In genomic region chr6:17001188-17001587, GRCh38 we compare ENCODE assay signal across 20 cellular contexts.
DNase-seq lines count a peak whose midpoint lies in the region; ATAC-seq, FAIRE-seq and TF ChIP-seq lines count a peak whose summit lies in the region.
"Had no signal": no experiment of that assay in that cellular context is flagged by ENCODE, and none has a peak within 500 bp of the region (broad histone marks: within the 10 kb centered on the region; RNA-seq: fewer than 3 reads in every experiment).

No MANE protein-coding gene starts in this region.

- 60% methylated on average over 1 of the region's 1 CpG for WGBS in liver
- WGBS in HepG2 (ENCODE audit: low lambda C conversion rate): 3% methylated on average over 1 of the region's 1 CpG
- 77% methylated on average over 1 of the region's 1 CpG for WGBS in smooth muscle cell (ENCODE audit: low lambda C conversion rate)

- H4K20me1 ChIP-seq in HepG2 (ENCODE audit: insufficient read depth, low read length) (no peaks in the 10 kb centered on the region), PC-9 (ENCODE audit: insufficient read depth) (no peaks in the 10 kb centered on the region), smooth muscle cell (ENCODE audit: low read depth) (no peaks in the 10 kb centered on the region)

- FAIRE-seq in HepG2 (lab: Jason Lieb, UNC): no peak
- FAIRE-seq: A204.1 had no signal

- H3K9me2 ChIP-seq in PC-9 (ENCODE audit: insufficient read depth): no peaks in the 10 kb centered on the region

- no peaks in the 10 kb centered on the region for H3K36me3 Mint-ChIP-seq in T-cell

- H3K4me3 Mint-ChIP-seq in T-cell: no peak overlapping the region

- in situ Hi-C loops in HepG2 (cut with HindIII; ENCODE audit: extremely low pct_ligation_motif_present, low pct_unique_long_range_greater_than_20kb): no loop called here

- no peaks in the 10 kb centered on the region for H3K27me3 ChIP-seq in liver (ENCODE audit: control insufficient read depth in 4 of 4, insufficient read depth in 4 of 4, low read length in 3 of 4)
- H3K27me3 ChIP-seq in HepG2 (ENCODE audit: control insufficient read depth in 1 of 2, insufficient read depth in 2 of 2, low read length in 2 of 2): peaks cover 4 to 12% of the 10 kb centered on the region in 2 experiments; a peak in 1 of 5 replicates
- no peaks in the 10 kb centered on the region for H3K27me3 ChIP-seq in PC-9 (ENCODE audit: insufficient read depth, low read depth)
- H3K27me3 ChIP-seq in smooth muscle cell (ENCODE audit: low read depth): no peaks in the 10 kb centered on the region
- H3K27me3 ChIP-seq: colonic mucosa had no signal

- peaks cover 36 to 49% of the 10 kb centered on the region in 2 donors for H3K27me3 Mint-ChIP-seq in T-cell

- H3K4me3 ChIP-seq in liver (ENCODE audit: low read depth in 1 of 3, low read length in 3 of 3): no peak overlapping the region
- no peak overlapping the region for H3K4me3 ChIP-seq in HepG2 (replicated peaks in 1 of 3; ENCODE audit: insufficient read depth in 1 of 3, low read depth in 2 of 3, low read length in 3 of 3)
- H3K4me3 ChIP-seq in PC-9: no peak overlapping the region
- H3K4me3 ChIP-seq in smooth muscle cell: no peak overlapping the region
- H3K4me3 ChIP-seq: colonic mucosa had no signal

- H3K9me3 Mint-ChIP-seq in T-cell: peaks cover 0 to 3% (median 0%) of the 10 kb centered on the region in 3 donors
- H3K9me3 Mint-ChIP-seq: activated T-helper 2 cell treated with anti-CD3 and anti-CD28 coated beads, Interferon-gamma antibody, Interleukin-2, Interleukin-4, amounts not matched to agents 10 μg/mL and 5 μg/mL and 100 μg/mL, durations not matched to agents 14 hours and 24 hours and 36 hours had no signal

- TF ChIP-seq RAD21 in liver (IDR thresholded peaks at IDR 0.05) (peak; percentile 63 to 72), HepG2 (CRISPR knock-in tag; IDR thresholded peaks at IDR 0.05) (no peak)

- TF ChIP-seq EP300 in HepG2 (IDR thresholded peaks at IDR 0.05; ENCODE audit: low read depth in 2 of 2, low read length in 2 of 2): no peak
- no peak for TF ChIP-seq EP300 in HepG2 (CRISPR knock-in tag; IDR thresholded peaks at IDR 0.05; ENCODE audit: borderline replicate concordance)

- DNase-seq in HepG2 (ENCODE audit: low spot score): no peak
- no peak for DNase-seq in PC-9
- DNase-seq in fibroblast of gingiva (ENCODE audit: low read depth): peak; percentile 29
- no peak for DNase-seq in smooth muscle cell (lab: John Stamatoyannopoulos, UW; ENCODE audit: unreplicated experiment)
- DNase-seq in NCI-H1105 (lab: John Stamatoyannopoulos, UW): no peak
- DNase-seq in T-cell: no peak
- DNase-seq: Caco-2; colonic mucosa; GDM1; hypothalamus; kidney glomerular epithelial cell; NCI-H2029; NCI-H510A treated with DMSO at 0.1 percent for 48 hours; stimulated activated CD4-positive, alpha-beta T cell treated with anti-CD3 and anti-CD28 coated beads, Interleukin-12 subunit alpha, Interleukin-12 subunit beta, amount 100 ng/mL, for 4 hours; stimulated activated naive CD8-positive, alpha-beta T cell treated with anti-CD3 and anti-CD28 coated beads, Interleukin-15, Interleukin-2, amounts not matched to agents 100 U/mL and 50 U/mL, for 24 hours had no signal

- H3F3A ChIP-seq in PC-9 (ENCODE audit: insufficient read depth, low read depth) (no peaks in the 10 kb centered on the region), smooth muscle cell (ENCODE audit: low read depth) (no peaks in the 10 kb centered on the region)

- H3K4me1 Mint-ChIP-seq in T-cell: no peaks in the 10 kb centered on the region

- no peak overlapping the region for H3K27ac Mint-ChIP-seq in T-cell
- H3K27ac Mint-ChIP-seq: activated T-helper 2 cell treated with anti-CD3 and anti-CD28 coated beads, Interferon-gamma antibody, Interleukin-2, Interleukin-4, amounts not matched to agents 10 μg/mL and 5 μg/mL and 100 μg/mL, durations not matched to agents 14 hours and 24 hours and 36 hours had no signal

- no peak for TF ChIP-seq POLR2A in HepG2 (IDR thresholded peaks at IDR 0.05; ENCODE audit: insufficient read depth in 1 of 2, low read depth in 2 of 2, low read length in 2 of 2)

- H3K27ac ChIP-seq in liver (ENCODE audit: low read depth in 1 of 2, low read length in 2 of 2): no peak overlapping the region
- H3K27ac ChIP-seq in HepG2 (ENCODE audit: extremely low read length, insufficient read depth, low read length): no peak overlapping the region
- H3K27ac ChIP-seq in PC-9: no peak overlapping the region
- no peak overlapping the region for H3K27ac ChIP-seq in smooth muscle cell (ENCODE audit: low read depth)
- H3K27ac ChIP-seq: colonic mucosa, HL-60 had no signal

- H2AFZ ChIP-seq in HepG2 (ENCODE audit: low read length) (no peak overlapping the region), PC-9 (no peak overlapping the region), smooth muscle cell (ENCODE audit: low read depth) (no peak overlapping the region)

- no TSS peak for BruUV-seq in HepG2 (replicated peaks; lab: Mats Ljungman, UMichigan)
- BruUV-seq in PC-9 (replicated peaks; lab: Mats Ljungman, UMichigan): no TSS peak

- H3K4me1 ChIP-seq in liver (ENCODE audit: control insufficient read depth in 4 of 4, insufficient read depth in 4 of 4, low read length in 3 of 4) (peaks cover 0 to 27% (median 12%) of the 10 kb centered on the region in 4 donors), HepG2 (ENCODE audit: insufficient read depth, low read length) (no peaks in the 10 kb centered on the region), PC-9 (replicated peaks; ENCODE audit: insufficient read depth) (no peaks in the 10 kb centered on the region), smooth muscle cell (ENCODE audit: low read depth) (peaks cover 5% of the 10 kb centered on the region)
- H3K4me1 ChIP-seq: Caco-2, colonic mucosa had no signal

- intact Hi-C loops in HepG2 (cut with micrococcal nuclease; ENCODE audit: unreplicated experiment): no loop called here
- intact Hi-C loops in PC-9 (cut with micrococcal nuclease; ENCODE audit: unreplicated experiment): loop anchor here (1.0 kb wide), 1 partner anchor 239 kb away; no protein-coding TSS in a partner anchor

- CTCF ChIA-PET in HepG2 (lab: Yijun Ruan, JAX; ENCODE audit: low intra/inter-chr PET ratio, low total read pairs) (no interaction called here), PC-9 (lab: Charles Lee) (interaction anchor here (0.6 to 1.1 kb wide), 4 partner anchors 36 to 951 kb away, joined by 3 to 7 read pairs (median 4); no protein-coding TSS in a partner anchor), T-cell (lab: Charles Lee) (interaction anchor here in 1 of 2 donors (0.5 kb wide), 2 partner anchors 36 to 511 kb away, joined by 3 to 4 read pairs; no protein-coding TSS in a partner anchor)

- POLR2A ChIA-PET in HepG2 (lab: Yijun Ruan, JAX) (no interaction called here), PC-9 (lab: Charles Lee; ENCODE audit: unreplicated experiment) (no interaction called here), T-cell (lab: Charles Lee) (no interaction called here)

- ATAC-seq in HepG2 (no peak), T-cell (replicated peaks in 1 of 4) (no peak), GM21723 (IDR thresholded peaks at IDR 0.05; ENCODE audit: unreplicated experiment) (no peak)
- ATAC-seq: stimulated activated naive CD8-positive, alpha-beta T cell treated with anti-CD3 and anti-CD28 coated beads, Interleukin-15, Interleukin-2, amounts not matched to agents 100 U/mL and 50 U/mL, for 24 hours had no signal

- H3K79me2 ChIP-seq in HepG2 (ENCODE audit: insufficient read depth, low read length) (no peaks in the 10 kb centered on the region), PC-9 (ENCODE audit: low read depth) (no peaks in the 10 kb centered on the region), smooth muscle cell (ENCODE audit: low read depth) (no peaks in the 10 kb centered on the region)

- no peak overlapping the region for H3K9ac ChIP-seq in liver (ENCODE audit: low read depth in 1 of 2, low read length in 2 of 2)
- H3K9ac ChIP-seq in HepG2 (ENCODE audit: insufficient read depth, low read depth, low read length): no peak overlapping the region
- H3K9ac ChIP-seq in smooth muscle cell (ENCODE audit: low read depth): no peak overlapping the region

- H3K36me3 ChIP-seq in liver (ENCODE audit: control insufficient read depth in 4 of 4, insufficient read depth in 3 of 4, low read depth in 1 of 4, low read length in 3 of 4): no peaks in the 10 kb centered on the region
- no peaks in the 10 kb centered on the region for H3K36me3 ChIP-seq in HepG2 (replicated peaks in 1 of 2; ENCODE audit: control insufficient read depth in 1 of 2, insufficient read depth in 2 of 2, low read length in 2 of 2)
- no peaks in the 10 kb centered on the region for H3K36me3 ChIP-seq in PC-9 (ENCODE audit: low read depth)
- no peaks in the 10 kb centered on the region for H3K36me3 ChIP-seq in smooth muscle cell (ENCODE audit: low read depth)
- H3K36me3 ChIP-seq: colonic mucosa had no signal

- H3K9me3 ChIP-seq in liver (ENCODE audit: control insufficient read depth in 4 of 4, low read length in 3 of 4) (no peaks in the 10 kb centered on the region), HepG2 (ENCODE audit: low read length) (no peaks in the 10 kb centered on the region), PC-9 (ENCODE audit: insufficient read depth, low read depth) (no peaks in the 10 kb centered on the region; the same call in 1 of the 2 replicates), smooth muscle cell (replicated peaks; ENCODE audit: low read depth) (no peaks in the 10 kb centered on the region)
- H3K9me3 ChIP-seq: Caco-2, colonic mucosa had no signal

- TF ChIP-seq CTCF in liver (IDR thresholded peaks at IDR 0.05; ENCODE audit: low read depth, low read length, missing input control) (peak; percentile 20), HepG2 (CRISPR knock-in tag; IDR thresholded peaks at IDR 0.05) (no peak), PC-9 (conservative IDR thresholded peaks at IDR 0.05) (peak; percentile 36; the same call in 1 of the 2 replicates), smooth muscle cell (IDR thresholded peaks at IDR 0.05; ENCODE audit: borderline replicate concordance, insufficient read depth, poor library complexity, severe bottlenecking) (peak; percentile 15)

- H3K4me2 ChIP-seq in HepG2 (ENCODE audit: low read depth, low read length) (no peak overlapping the region), PC-9 (no peak overlapping the region), smooth muscle cell (no peak overlapping the region)

TF ChIP-seq in HepG2, 621 proteins besides CTCF, POLR2A, EP300 and RAD21 (continues in another document):
- no peak for TF ChIP-seq ZNF724P (CRISPR knock-in tag; IDR thresholded peaks at IDR 0.05; ENCODE audit: borderline replicate concordance)
- no peak for TF ChIP-seq RAD51 (IDR thresholded peaks at IDR 0.05; ENCODE audit: borderline replicate concordance)
- TF ChIP-seq BRD4 (CRISPR knock-in tag; IDR thresholded peaks at IDR 0.05): no peak
- TF ChIP-seq ZNF333 (CRISPR knock-in tag; IDR thresholded peaks at IDR 0.05; ENCODE audit: borderline replicate concordance): no peak
- no peak for TF ChIP-seq ZMYM2 (CRISPR knock-in tag; IDR thresholded peaks at IDR 0.05)
- no peak for TF ChIP-seq ZFP36L1 (CRISPR knock-in tag; IDR thresholded peaks at IDR 0.05)
